ENCODE assay signal across 9 cellular contexts in genomic region chr12:24997970-24998582, GRCh38. TPM values are rescaled to one million over a fixed set of nuclear protein-coding genes. Genes with fewer than 3 reads are reported as not detected.
A peak's percentile ranks its signal among the peaks of the same experiment; 100 is the strongest.
DNase-seq lines count a peak whose midpoint lies in the region; ATAC-seq and TF ChIP-seq lines count a peak whose summit lies in the region.
"Had no signal": no experiment of that assay in that cellular context is flagged by ENCODE, and none has a peak within 500 bp of the region (broad histone marks: within the 10 kb centered on the region; RNA-seq: fewer than 3 reads in every experiment).

No MANE protein-coding gene starts in this region.

- no peak overlapping the region for H3K27ac ChIP-seq in CD4-positive, CD25-positive, alpha-beta regulatory T cell (ENCODE audit: insufficient read depth, low read length, poor library complexity, severe bottlenecking)
- H3K27ac ChIP-seq: epithelial cell of prostate had no signal

- H3K9me3 Mint-ChIP-seq in CD4-positive, CD25-positive, alpha-beta regulatory T cell, result no peaks in the 10 kb centered on the region

- no peaks in the 10 kb centered on the region for H3K27me3 ChIP-seq in CD4-positive, CD25-positive, alpha-beta regulatory T cell (ENCODE audit: control insufficient read depth, insufficient read depth, low read length)

- in situ Hi-C loops in astrocyte of the spinal cord (cut with HindIII; ENCODE audit: low sequenced_read_pairs), result no loop called here

- peak overlapping the region; percentile 2 for H3K4me3 ChIP-seq in CD4-positive, CD25-positive, alpha-beta regulatory T cell (ENCODE audit: low read depth, low read length)
- no peak overlapping the region for H3K4me3 ChIP-seq in astrocyte of the spinal cord (ENCODE audit: low read depth, low read length)

- peak overlapping the region in 1 of 4 donors; percentile 49 for H3K4me3 Mint-ChIP-seq in CD4-positive, CD25-positive, alpha-beta regulatory T cell

- peaks cover 8% of the 10 kb centered on the region for H3K4me1 ChIP-seq in CD4-positive, CD25-positive, alpha-beta regulatory T cell (ENCODE audit: control insufficient read depth, insufficient read depth, low read length, poor library complexity, severe bottlenecking)

- peak overlapping the region; percentile 20 to 76 (median 62) for H3K27ac Mint-ChIP-seq in CD4-positive, CD25-positive, alpha-beta regulatory T cell

- no peaks in the 10 kb centered on the region for H3K36me3 ChIP-seq in CD4-positive, CD25-positive, alpha-beta regulatory T cell (ENCODE audit: control insufficient read depth, insufficient read depth, low read length)

- H3K27me3 Mint-ChIP-seq in CD4-positive, CD25-positive, alpha-beta regulatory T cell, result peaks cover 12% of the 10 kb centered on the region

- no peaks in the 10 kb centered on the region for H3K36me3 Mint-ChIP-seq in CD4-positive, CD25-positive, alpha-beta regulatory T cell

- peak in 2 of 3 donors; percentile 12 to 46 for DNase-seq in CD4-positive, CD25-positive, alpha-beta regulatory T cell
- DNase-seq in astrocyte of the spinal cord (ENCODE audit: low read depth, low spot score), result peak; percentile 94
- DNase-seq in putamen (ENCODE audit: low spot score), result peak; percentile 24
- no peak for DNase-seq in GF-D8 (lab: John Stamatoyannopoulos, UW)
- DNase-seq in central memory CD4-positive, alpha-beta T cell, result no peak
- no peak for DNase-seq in activated CD4-positive, alpha-beta T cell treated with anti-CD3 and anti-CD28 coated beads for 4 hours

- no peak for TF ChIP-seq CTCF in astrocyte of the spinal cord (IDR thresholded peaks at IDR 0.05; ENCODE audit: low read depth, low read length)

- ATAC-seq in CD4-positive, CD25-positive, alpha-beta regulatory T cell (ENCODE audit: low read depth in 2 of 2), result peak; percentile 54 to 78
- ATAC-seq in GM19397 (IDR thresholded peaks at IDR 0.05; ENCODE audit: unreplicated experiment) (peak; percentile 74), HG03342 (IDR thresholded peaks at IDR 0.05; ENCODE audit: unreplicated experiment) (peak; percentile 74)

- H3K9me3 ChIP-seq in CD4-positive, CD25-positive, alpha-beta regulatory T cell (ENCODE audit: control insufficient read depth in 2 of 2, low read length in 2 of 2), result no peaks in the 10 kb centered on the region

- H3K4me1 Mint-ChIP-seq in CD4-positive, CD25-positive, alpha-beta regulatory T cell, result peaks cover 5 to 17% (median 12%) of the 10 kb centered on the region in 4 donors

RNA-seq across cellular contexts. Expression of gene BCAT1, which starts 49.2 kb away (rescaled TPM):
- total RNA-seq in CD4-positive, CD25-positive, alpha-beta regulatory T cell, result 3.0 TPM
- 1 to 10 TPM in 1 of 4 donors, under 1 TPM in 3; 0.07 to 1.5 (median 0.42) TPM for polyA plus RNA-seq in CD4-positive, CD25-positive, alpha-beta regulatory T cell

Comparison
In these comparisons a context has a peak if more than half of its experiments do, and no peak if none do; other contexts are left out.
1. DNase-seq: peak in CD4-positive, CD25-positive, alpha-beta regulatory T cell (2 of 3), astrocyte of the spinal cord (single experiment) and putamen (single experiment); none in GF-D8 (single experiment), central memory CD4-positive, alpha-beta T cell (single experiment) and activated CD4-positive, alpha-beta T cell treated with anti-CD3 and anti-CD28 coated beads for 4 hours (0 of 2).
2. Peak in every context shown above with its lines, with median percentiles within 50 percentile points of each other: ATAC-seq.